In genomic region chr12:103043531-103044445, GRCh38 we compare ENCODE assay signal across 1 cellular context.
TF ChIP-seq lines count a peak whose summit lies in the region.

No MANE protein-coding gene starts in this region.

TF ChIP-seq in GM12878, 131 proteins besides CTCF, POLR2A, EP300 and RAD21:
- no peak for TF ChIP-seq POU2F2 (IDR thresholded peaks at IDR 0.05; ENCODE audit: borderline replicate concordance, low read depth, low read length)
- TF ChIP-seq, protein P1, sequence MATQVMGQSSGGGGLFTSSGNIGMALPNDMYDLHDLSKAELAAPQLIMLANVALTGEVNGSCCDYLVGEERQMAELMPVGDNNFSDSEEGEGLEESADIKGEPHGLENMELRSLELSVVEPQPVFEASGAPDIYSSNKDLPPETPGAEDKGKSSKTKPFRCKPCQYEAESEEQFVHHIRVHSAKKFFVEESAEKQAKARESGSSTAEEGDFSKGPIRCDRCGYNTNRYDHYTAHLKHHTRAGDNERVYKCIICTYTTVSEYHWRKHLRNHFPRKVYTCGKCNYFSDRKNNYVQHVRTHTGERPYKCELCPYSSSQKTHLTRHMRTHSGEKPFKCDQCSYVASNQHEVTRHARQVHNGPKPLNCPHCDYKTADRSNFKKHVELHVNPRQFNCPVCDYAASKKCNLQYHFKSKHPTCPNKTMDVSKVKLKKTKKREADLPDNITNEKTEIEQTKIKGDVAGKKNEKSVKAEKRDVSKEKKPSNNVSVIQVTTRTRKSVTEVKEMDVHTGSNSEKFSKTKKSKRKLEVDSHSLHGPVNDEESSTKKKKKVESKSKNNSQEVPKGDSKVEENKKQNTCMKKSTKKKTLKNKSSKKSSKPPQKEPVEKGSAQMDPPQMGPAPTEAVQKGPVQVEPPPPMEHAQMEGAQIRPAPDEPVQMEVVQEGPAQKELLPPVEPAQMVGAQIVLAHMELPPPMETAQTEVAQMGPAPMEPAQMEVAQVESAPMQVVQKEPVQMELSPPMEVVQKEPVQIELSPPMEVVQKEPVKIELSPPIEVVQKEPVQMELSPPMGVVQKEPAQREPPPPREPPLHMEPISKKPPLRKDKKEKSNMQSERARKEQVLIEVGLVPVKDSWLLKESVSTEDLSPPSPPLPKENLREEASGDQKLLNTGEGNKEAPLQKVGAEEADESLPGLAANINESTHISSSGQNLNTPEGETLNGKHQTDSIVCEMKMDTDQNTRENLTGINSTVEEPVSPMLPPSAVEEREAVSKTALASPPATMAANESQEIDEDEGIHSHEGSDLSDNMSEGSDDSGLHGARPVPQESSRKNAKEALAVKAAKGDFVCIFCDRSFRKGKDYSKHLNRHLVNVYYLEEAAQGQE (IDR thresholded peaks at IDR 0.05; ENCODE audit: low read depth, low read length) = no peak
- no peak for TF ChIP-seq IKZF1 (conservative IDR thresholded peaks at IDR 0.05)
- TF ChIP-seq HDAC2 (IDR thresholded peaks at IDR 0.05) = no peak
- TF ChIP-seq HCFC1 (IDR thresholded peaks at IDR 0.05; ENCODE audit: low read length) = no peak
- TF ChIP-seq, protein P2, sequence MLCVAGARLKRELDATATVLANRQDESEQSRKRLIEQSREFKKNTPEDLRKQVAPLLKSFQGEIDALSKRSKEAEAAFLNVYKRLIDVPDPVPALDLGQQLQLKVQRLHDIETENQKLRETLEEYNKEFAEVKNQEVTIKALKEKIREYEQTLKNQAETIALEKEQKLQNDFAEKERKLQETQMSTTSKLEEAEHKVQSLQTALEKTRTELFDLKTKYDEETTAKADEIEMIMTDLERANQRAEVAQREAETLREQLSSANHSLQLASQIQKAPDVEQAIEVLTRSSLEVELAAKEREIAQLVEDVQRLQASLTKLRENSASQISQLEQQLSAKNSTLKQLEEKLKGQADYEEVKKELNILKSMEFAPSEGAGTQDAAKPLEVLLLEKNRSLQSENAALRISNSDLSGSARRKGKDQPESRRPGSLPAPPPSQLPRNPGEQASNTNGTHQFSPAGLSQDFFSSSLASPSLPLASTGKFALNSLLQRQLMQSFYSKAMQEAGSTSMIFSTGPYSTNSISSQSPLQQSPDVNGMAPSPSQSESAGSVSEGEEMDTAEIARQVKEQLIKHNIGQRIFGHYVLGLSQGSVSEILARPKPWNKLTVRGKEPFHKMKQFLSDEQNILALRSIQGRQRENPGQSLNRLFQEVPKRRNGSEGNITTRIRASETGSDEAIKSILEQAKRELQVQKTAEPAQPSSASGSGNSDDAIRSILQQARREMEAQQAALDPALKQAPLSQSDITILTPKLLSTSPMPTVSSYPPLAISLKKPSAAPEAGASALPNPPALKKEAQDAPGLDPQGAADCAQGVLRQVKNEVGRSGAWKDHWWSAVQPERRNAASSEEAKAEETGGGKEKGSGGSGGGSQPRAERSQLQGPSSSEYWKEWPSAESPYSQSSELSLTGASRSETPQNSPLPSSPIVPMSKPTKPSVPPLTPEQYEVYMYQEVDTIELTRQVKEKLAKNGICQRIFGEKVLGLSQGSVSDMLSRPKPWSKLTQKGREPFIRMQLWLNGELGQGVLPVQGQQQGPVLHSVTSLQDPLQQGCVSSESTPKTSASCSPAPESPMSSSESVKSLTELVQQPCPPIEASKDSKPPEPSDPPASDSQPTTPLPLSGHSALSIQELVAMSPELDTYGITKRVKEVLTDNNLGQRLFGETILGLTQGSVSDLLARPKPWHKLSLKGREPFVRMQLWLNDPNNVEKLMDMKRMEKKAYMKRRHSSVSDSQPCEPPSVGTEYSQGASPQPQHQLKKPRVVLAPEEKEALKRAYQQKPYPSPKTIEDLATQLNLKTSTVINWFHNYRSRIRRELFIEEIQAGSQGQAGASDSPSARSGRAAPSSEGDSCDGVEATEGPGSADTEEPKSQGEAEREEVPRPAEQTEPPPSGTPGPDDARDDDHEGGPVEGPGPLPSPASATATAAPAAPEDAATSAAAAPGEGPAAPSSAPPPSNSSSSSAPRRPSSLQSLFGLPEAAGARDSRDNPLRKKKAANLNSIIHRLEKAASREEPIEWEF (IDR thresholded peaks at IDR 0.05; ENCODE audit: insufficient replicate concordance, low read depth, low read length) = no peak
- no peak for TF ChIP-seq MYC (IDR thresholded peaks at IDR 0.05; ENCODE audit: insufficient read depth, insufficient read length, insufficient replicate concordance, low read length, severe bottlenecking)
- TF ChIP-seq, protein P3, sequence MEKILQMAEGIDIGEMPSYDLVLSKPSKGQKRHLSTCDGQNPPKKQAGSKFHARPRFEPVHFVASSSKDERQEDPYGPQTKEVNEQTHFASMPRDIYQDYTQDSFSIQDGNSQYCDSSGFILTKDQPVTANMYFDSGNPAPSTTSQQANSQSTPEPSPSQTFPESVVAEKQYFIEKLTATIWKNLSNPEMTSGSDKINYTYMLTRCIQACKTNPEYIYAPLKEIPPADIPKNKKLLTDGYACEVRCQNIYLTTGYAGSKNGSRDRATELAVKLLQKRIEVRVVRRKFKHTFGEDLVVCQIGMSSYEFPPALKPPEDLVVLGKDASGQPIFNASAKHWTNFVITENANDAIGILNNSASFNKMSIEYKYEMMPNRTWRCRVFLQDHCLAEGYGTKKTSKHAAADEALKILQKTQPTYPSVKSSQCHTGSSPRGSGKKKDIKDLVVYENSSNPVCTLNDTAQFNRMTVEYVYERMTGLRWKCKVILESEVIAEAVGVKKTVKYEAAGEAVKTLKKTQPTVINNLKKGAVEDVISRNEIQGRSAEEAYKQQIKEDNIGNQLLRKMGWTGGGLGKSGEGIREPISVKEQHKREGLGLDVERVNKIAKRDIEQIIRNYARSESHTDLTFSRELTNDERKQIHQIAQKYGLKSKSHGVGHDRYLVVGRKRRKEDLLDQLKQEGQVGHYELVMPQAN (conservative IDR thresholded peaks at IDR 0.05) = no peak
- TF ChIP-seq, protein P4, sequence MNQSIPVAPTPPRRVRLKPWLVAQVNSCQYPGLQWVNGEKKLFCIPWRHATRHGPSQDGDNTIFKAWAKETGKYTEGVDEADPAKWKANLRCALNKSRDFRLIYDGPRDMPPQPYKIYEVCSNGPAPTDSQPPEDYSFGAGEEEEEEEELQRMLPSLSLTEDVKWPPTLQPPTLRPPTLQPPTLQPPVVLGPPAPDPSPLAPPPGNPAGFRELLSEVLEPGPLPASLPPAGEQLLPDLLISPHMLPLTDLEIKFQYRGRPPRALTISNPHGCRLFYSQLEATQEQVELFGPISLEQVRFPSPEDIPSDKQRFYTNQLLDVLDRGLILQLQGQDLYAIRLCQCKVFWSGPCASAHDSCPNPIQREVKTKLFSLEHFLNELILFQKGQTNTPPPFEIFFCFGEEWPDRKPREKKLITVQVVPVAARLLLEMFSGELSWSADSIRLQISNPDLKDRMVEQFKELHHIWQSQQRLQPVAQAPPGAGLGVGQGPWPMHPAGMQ (IDR thresholded peaks at IDR 0.05; ENCODE audit: borderline replicate concordance) = no peak
- TF ChIP-seq RAD51 (IDR thresholded peaks at IDR 0.05) = no peak
- no peak for TF ChIP-seq ZBED1 (IDR thresholded peaks at IDR 0.05; ENCODE audit: borderline replicate concordance)
- TF ChIP-seq, protein P5, sequence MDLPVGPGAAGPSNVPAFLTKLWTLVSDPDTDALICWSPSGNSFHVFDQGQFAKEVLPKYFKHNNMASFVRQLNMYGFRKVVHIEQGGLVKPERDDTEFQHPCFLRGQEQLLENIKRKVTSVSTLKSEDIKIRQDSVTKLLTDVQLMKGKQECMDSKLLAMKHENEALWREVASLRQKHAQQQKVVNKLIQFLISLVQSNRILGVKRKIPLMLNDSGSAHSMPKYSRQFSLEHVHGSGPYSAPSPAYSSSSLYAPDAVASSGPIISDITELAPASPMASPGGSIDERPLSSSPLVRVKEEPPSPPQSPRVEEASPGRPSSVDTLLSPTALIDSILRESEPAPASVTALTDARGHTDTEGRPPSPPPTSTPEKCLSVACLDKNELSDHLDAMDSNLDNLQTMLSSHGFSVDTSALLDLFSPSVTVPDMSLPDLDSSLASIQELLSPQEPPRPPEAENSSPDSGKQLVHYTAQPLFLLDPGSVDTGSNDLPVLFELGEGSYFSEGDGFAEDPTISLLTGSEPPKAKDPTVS (IDR thresholded peaks at IDR 0.05; ENCODE audit: low read depth, low read length) = no peak
- TF ChIP-seq CEBPB (IDR thresholded peaks at IDR 0.05; ENCODE audit: borderline replicate concordance in 1 of 2, low read depth in 2 of 2, low read length in 2 of 2) = no peak
- TF ChIP-seq RB1 (IDR thresholded peaks at IDR 0.05; ENCODE audit: borderline replicate concordance) = no peak
- TF ChIP-seq NBN (IDR thresholded peaks at IDR 0.05) = no peak
